8 cellular contexts compared by ENCODE assay signal in genomic region chr1:41366428-41367101, GRCh38. TPM values are rescaled to one million over a fixed set of nuclear protein-coding genes. Genes with fewer than 3 reads are reported as not detected.
A peak's percentile ranks its signal among the peaks of the same experiment; 100 is the strongest.
DNase-seq lines count a peak whose midpoint lies in the region; ATAC-seq lines count a peak whose summit lies in the region.

No MANE protein-coding gene starts in this region.

- H3K27ac ChIP-seq in SK-N-MC (peak overlapping the region; percentile 88), trophoblast cell (ENCODE audit: low read depth, low read length) (no peak overlapping the region)

- peaks cover 15% of the 10 kb centered on the region for H3K27me3 ChIP-seq in trophoblast cell (ENCODE audit: insufficient read depth, low read length)

- no peak overlapping the region for H2AK5ac ChIP-seq in trophoblast cell (ENCODE audit: low read length)

- H3K36me3 ChIP-seq in SK-N-MC (ENCODE audit: insufficient read depth, low read length) (no peaks in the 10 kb centered on the region), trophoblast cell (ENCODE audit: control insufficient read depth in 1 of 2, insufficient read depth in 2 of 2, low read length in 2 of 2) (peaks cover 3 to 4% of the 10 kb centered on the region in 2 experiments)

- peak; percentile 76 for DNase-seq in activated effector memory CD4-positive, alpha-beta T cell treated with anti-CD3 and anti-CD28 coated beads, Interleukin-2, amount 50 U/mL, for 16 hours
- DNase-seq in activated effector memory CD4-positive, alpha-beta T cell treated with Interleukin-2 at 50 U/mL for 16 hours, result no peak
- DNase-seq in SK-N-MC (ENCODE audit: low read depth, low spot score) (no peak), trophoblast cell (no peak), HT-29 (ENCODE audit: low spot score) (no peak)
- DNase-seq in effector CD4-positive, alpha-beta T cell, result peak; percentile 16
- DNase-seq in activated CD4-positive, CD25-positive, alpha-beta regulatory T cell (lab: John Stamatoyannopoulos, UW), result no peak

- H2BK12ac ChIP-seq in trophoblast cell (ENCODE audit: low read length), result no peak overlapping the region

- H3K79me2 ChIP-seq in trophoblast cell (ENCODE audit: control insufficient read depth, insufficient read depth, low read length, poor library complexity), result peaks cover 5% of the 10 kb centered on the region

- ATAC-seq in HG03571 (IDR thresholded peaks at IDR 0.05; ENCODE audit: unreplicated experiment), result no peak

- peak overlapping the region; percentile 48 for H4K91ac ChIP-seq in trophoblast cell (ENCODE audit: low read depth, low read length)

- H4K8ac ChIP-seq in trophoblast cell (ENCODE audit: low read depth, low read length), result no peak overlapping the region

- peaks cover 22% of the 10 kb centered on the region for H3K79me1 ChIP-seq in trophoblast cell (ENCODE audit: low read length)

- H2AFZ ChIP-seq in trophoblast cell (ENCODE audit: insufficient read depth, low read length, poor library complexity), result peak overlapping the region; percentile 12

- no peaks in the 10 kb centered on the region for H3K9me3 ChIP-seq in SK-N-MC (ENCODE audit: low read depth, low read length)
- peaks cover 3% of the 10 kb centered on the region for H3K9me3 ChIP-seq in trophoblast cell (ENCODE audit: insufficient read depth, low read depth, low read length)

- H3K23ac ChIP-seq in trophoblast cell (ENCODE audit: low read length), result no peak overlapping the region

- H3K4me3 ChIP-seq in SK-N-MC (peak overlapping the region; percentile 86), trophoblast cell (ENCODE audit: low read depth, low read length) (no peak overlapping the region)

- H3K4me2 ChIP-seq in trophoblast cell (ENCODE audit: low read length), result peak overlapping the region; percentile 59

- no CpG with 5 or more reads among the region's 51 CpGs for WGBS in trophoblast cell (ENCODE audit: extremely low coverage, insufficient coverage, insufficient read length)

- no peak overlapping the region for H3K4ac ChIP-seq in trophoblast cell (ENCODE audit: low read depth, low read length)

- peaks cover 28 to 47% of the 10 kb centered on the region in 2 experiments for H3K4me1 ChIP-seq in trophoblast cell (ENCODE audit: control insufficient read depth in 1 of 2, insufficient read depth in 2 of 2, low read length in 2 of 2)

- H3K14ac ChIP-seq in trophoblast cell (ENCODE audit: low read length), result peak overlapping the region; percentile 25

- H2BK5ac ChIP-seq in trophoblast cell (ENCODE audit: low read depth, low read length, poor library complexity), result no peak overlapping the region

- H3K18ac ChIP-seq in trophoblast cell (ENCODE audit: low read length), result peak overlapping the region; percentile 51

- peak overlapping the region; percentile 49 for H2BK120ac ChIP-seq in trophoblast cell (ENCODE audit: insufficient read depth, low read length, poor library complexity)

- no peak overlapping the region for H4K12ac ChIP-seq in trophoblast cell (ENCODE audit: low read depth, low read length)

- H3K9ac ChIP-seq in SK-N-MC (ENCODE audit: insufficient read length) (peak overlapping the region; percentile 64), trophoblast cell (ENCODE audit: low read length) (no peak overlapping the region)

RNA-seq across cellular contexts. Expression of gene FOXO6, which starts 5.3 kb away (rescaled TPM):
- polyA plus RNA-seq in trophoblast cell (2013), result 119 and 130 TPM in 2 replicates
- 1.5 and 1.9 TPM in 2 replicates for total RNA-seq in HT-29 (2014; rRNA removed; shearing (Covaris generic))

Comparison
In these comparisons a context has a peak if more than half of its experiments do, and no peak if none do; other contexts are left out.
1. DNase-seq: peak in activated effector memory CD4-positive, alpha-beta T cell treated with anti-CD3 and anti-CD28 coated beads, Interleukin-2, amount 50 U/mL, for 16 hours (single experiment) and effector CD4-positive, alpha-beta T cell (single experiment); none in activated effector memory CD4-positive, alpha-beta T cell treated with Interleukin-2 at 50 U/mL for 16 hours (single experiment), SK-N-MC (single experiment), trophoblast cell (0 of 2), activated CD4-positive, CD25-positive, alpha-beta regulatory T cell (0 of 4) and HT-29 (single experiment).